In genomic region chr10:33676606-33677005, GRCh38 we compare ENCODE assay signal across 13 cellular contexts.
DNase-seq lines count a peak whose midpoint lies in the region; ATAC-seq, FAIRE-seq and TF ChIP-seq lines count a peak whose summit lies in the region.
"Had no signal": no experiment of that assay in that cellular context is flagged by ENCODE, and none has a peak within 500 bp of the region (broad histone marks: within the 10 kb centered on the region; RNA-seq: fewer than 3 reads in every experiment).

No MANE protein-coding gene starts in this region.

- WGBS in heart right ventricle, 2 donors, result 67 to 75% methylated on average over 5 of the region's 5 CpGs
- 67 to 82% (median 75%) methylated on average over 5 of the region's 5 CpGs for WGBS in spleen, 5 donors

- H3K27ac ChIP-seq in heart right ventricle, result peak overlapping the region in 5 of 10 donors; percentile 20 to 86 (median 71)
- peak overlapping the region in 6 of 8 donors; percentile 15 to 78 (median 56) for H3K27ac ChIP-seq in spleen
- H3K27ac ChIP-seq: BLaER1 had no signal

- FAIRE-seq in HTR-8/SVneo (lab: Jason Lieb, UNC), result peak; percentile 54
- FAIRE-seq: H54 had no signal

- peaks cover 0 to 34% (median 9%) of the 10 kb centered on the region in 9 donors for H3K4me1 ChIP-seq in heart right ventricle
- H3K4me1 ChIP-seq in spleen, result peaks cover 0 to 16% (median 5%) of the 10 kb centered on the region in 6 donors
- H3K4me1 ChIP-seq: BLaER1 had no signal

- H3K9me3 ChIP-seq in heart right ventricle (no peaks in the 10 kb centered on the region), spleen (no peaks in the 10 kb centered on the region)
- H3K9me3 ChIP-seq: BLaER1 had no signal

- no peaks in the 10 kb centered on the region for H3K36me3 ChIP-seq in heart right ventricle
- no peaks in the 10 kb centered on the region for H3K36me3 ChIP-seq in spleen
- H3K36me3 ChIP-seq: BLaER1 had no signal

- ATAC-seq in heart right ventricle, result peak in 7 of 8 donors; percentile 25 to 61 (median 42)
- ATAC-seq in left cardiac atrium, result no peak
- peak; percentile 54 for ATAC-seq in left lobe of liver
- ATAC-seq: HCT116 had no signal

- H3K27me3 ChIP-seq in heart right ventricle (no peaks in the 10 kb centered on the region), spleen (replicated peaks in 1 of 7) (no peaks in the 10 kb centered on the region)
- H3K27me3 ChIP-seq: BLaER1 had no signal

- TF ChIP-seq POLR2A in spleen (IDR thresholded peaks at IDR 0.05), result no peak

- no peak overlapping the region for H3K4me3 ChIP-seq in heart right ventricle
- H3K4me3 ChIP-seq in spleen, result no peak overlapping the region
- H3K4me3 ChIP-seq: BLaER1 had no signal

- no peak for DNase-seq in heart right ventricle
- DNase-seq in left cardiac atrium, result no peak
- DNase-seq in HTR-8/SVneo (ENCODE audit: insufficient read length, low spot score), result no peak
- no peak for DNase-seq in left lobe of liver (ENCODE audit: low spot score)
- no peak for DNase-seq in spleen
- no peak for DNase-seq in COR-L47 (lab: John Stamatoyannopoulos, UW)
- no peak for DNase-seq in SHP77 (lab: John Stamatoyannopoulos, UW)
- DNase-seq: 8988T; AML-193; CD8-positive, alpha-beta memory T cell had no signal

- peak in 2 of 9 donors; percentile 11 to 17 for TF ChIP-seq CTCF in heart right ventricle (IDR thresholded peaks at IDR 0.05)
- peak in 4 of 11 experiments; percentile 11 to 33 (median 20) for TF ChIP-seq CTCF in spleen (IDR thresholded peaks at IDR 0.05 in 8 of 11, conservative IDR thresholded peaks at IDR 0.05 in 3 of 11)

- intact Hi-C loops in heart right ventricle (cut with DNase I) (loop anchor here in 2 of 10 donors (5.0 to 10.0 kb wide), 2 partner anchors 96 to 98 kb away; no protein-coding TSS in a partner anchor), left cardiac atrium (cut with DNase I) (no loop called here), spleen (cut with DNase I; ENCODE audit: low total_unique reads) (no loop called here)

Comparison
In these comparisons a context has a peak if more than half of its experiments do, and no peak if none do; other contexts are left out.
1. ATAC-seq: peak in heart right ventricle (7 of 8) and left lobe of liver (single experiment); none in left cardiac atrium (0 of 2).